22 cellular contexts compared by ENCODE assay signal in genomic region chr1:190858140-190858539, GRCh38.
DNase-seq lines count a peak whose midpoint lies in the region; ATAC-seq and TF ChIP-seq lines count a peak whose summit lies in the region.
"Had no signal": no experiment of that assay in that cellular context is flagged by ENCODE, and none has a peak within 500 bp of the region (broad histone marks: within the 10 kb centered on the region; RNA-seq: fewer than 3 reads in every experiment).

No MANE protein-coding gene starts in this region.

- H3K27me3 Mint-ChIP-seq in WTC11 (ENCODE audit: low read depth), result no peaks in the 10 kb centered on the region
- H3K27me3 Mint-ChIP-seq: CD4-positive, alpha-beta T cell; CD8-positive, alpha-beta memory T cell had no signal

- DNase-seq in WTC11 (ENCODE audit: low spot score), result no peak
- DNase-seq in iPS DF 6.9 (ENCODE audit: low read depth, low spot score), result peak; percentile 13
- DNase-seq: 8988T; ACHN; AML-193; BE2C; CD4-positive, alpha-beta T cell; CD8-positive, alpha-beta memory T cell; DMS 273 treated with DMSO at 0.1 percent for 48 hours; DMS79; EL; GDM1; GOT3 had no signal

- CTCF ChIA-PET in HEK293 (lab: Yijun Ruan, JAX), result no interaction called here
- CTCF ChIA-PET in WTC11 (lab: Charles Lee), result no interaction called here

- no peaks in the 10 kb centered on the region for H3K27me3 ChIP-seq in iPS DF 6.9 (ENCODE audit: control insufficient read depth, insufficient read depth, low read length)
- H3K27me3 ChIP-seq: BE2C; BLaER1 treated with 17β-estradiol and CSF1 and Interleukin-3, amounts not matched to agents 10 nM and 100 nM had no signal

- no peaks in the 10 kb centered on the region for H3K9me3 ChIP-seq in HEK293 (ENCODE audit: control insufficient read depth, insufficient read depth, low read depth, low read length)
- no peaks in the 10 kb centered on the region for H3K9me3 ChIP-seq in iPS DF 6.9 (ENCODE audit: control insufficient read depth, insufficient read depth, low read length)
- H3K9me3 ChIP-seq: A549; BE2C; BLaER1 treated with 17β-estradiol and CSF1 and Interleukin-3, amounts not matched to agents 10 nM and 100 nM; HAP-1 had no signal

- H3K4me1 Mint-ChIP-seq in WTC11, result peaks cover 4% of the 10 kb centered on the region
- H3K4me1 Mint-ChIP-seq: CD14-positive monocyte; CD8-positive, alpha-beta memory T cell had no signal

- H3K4me1 ChIP-seq in HEK293 (ENCODE audit: control insufficient read depth, insufficient read depth, low read length), result no peaks in the 10 kb centered on the region
- no peaks in the 10 kb centered on the region for H3K4me1 ChIP-seq in iPS DF 6.9 (ENCODE audit: control insufficient read depth, insufficient read depth, low read length)
- H3K4me1 ChIP-seq: A549; BE2C; BLaER1 treated with 17β-estradiol and CSF1 and Interleukin-3, amounts not matched to agents 10 nM and 100 nM; HAP-1 had no signal

- H3K27ac ChIP-seq in HEK293 (ENCODE audit: extremely low read depth, low read depth, low read length) (no peak overlapping the region), iPS DF 6.9 (ENCODE audit: low read length) (no peak overlapping the region)
- H3K27ac ChIP-seq: A549; BLaER1 treated with 17β-estradiol and CSF1 and Interleukin-3, amounts not matched to agents 10 nM and 100 nM had no signal

- H3K4me3 ChIP-seq in HEK293 (ENCODE audit: low read depth, low read length) (no peak overlapping the region), iPS DF 6.9 (ENCODE audit: low read length) (no peak overlapping the region)
- H3K4me3 ChIP-seq: A549; BLaER1 treated with 17β-estradiol and CSF1 and Interleukin-3, amounts not matched to agents 10 nM and 100 nM; GM12878; HAP-1 had no signal

- H3K36me3 ChIP-seq in HEK293 (ENCODE audit: control insufficient read depth in 2 of 2, insufficient read depth in 1 of 2, low read length in 2 of 2) (no peaks in the 10 kb centered on the region), iPS DF 6.9 (ENCODE audit: control insufficient read depth, insufficient read depth, low read length) (no peaks in the 10 kb centered on the region)
- H3K36me3 ChIP-seq: BE2C; BLaER1 treated with 17β-estradiol and CSF1 and Interleukin-3, amounts not matched to agents 10 nM and 100 nM; HAP-1 had no signal

- no peak overlapping the region for H3K27ac Mint-ChIP-seq in WTC11
- H3K27ac Mint-ChIP-seq: CD14-positive monocyte; CD4-positive, alpha-beta T cell had no signal

- TF ChIP-seq CTCF in HEK293 (tag by site-specific recombination; IDR thresholded peaks at IDR 0.05), result no peak
- TF ChIP-seq CTCF in WTC11 (IDR thresholded peaks at IDR 0.05), result no peak

- ATAC-seq in WTC11 (peak; percentile 55), esophagus mucosa (no peak), HG02763 (IDR thresholded peaks at IDR 0.05; ENCODE audit: unreplicated experiment) (no peak)
- ATAC-seq in activated CD4-positive, CD25-positive, alpha-beta regulatory T cell treated with anti-CD3 and anti-CD28 coated beads, Interleukin-2, amount 50 U/mL, for 24 hours, result no peak
- ATAC-seq: A549, GM12878 had no signal

- H3K36me3 Mint-ChIP-seq in WTC11, result peaks cover 48% of the 10 kb centered on the region
- H3K36me3 Mint-ChIP-seq: CD14-positive monocyte; CD8-positive, alpha-beta memory T cell had no signal

- no CpG with 5 or more reads among the region's 2 CpGs for WGBS in iPS DF 6.9 (ENCODE audit: insufficient coverage, insufficient read length)

- POLR2A ChIA-PET in HEK293 (lab: Yijun Ruan, JAX) (no interaction called here), WTC11 (lab: Charles Lee) (no interaction called here)

- H3K9me3 Mint-ChIP-seq in WTC11, result peaks cover 64% of the 10 kb centered on the region

- H3K4me3 Mint-ChIP-seq in WTC11, result no peak overlapping the region
- H3K4me3 Mint-ChIP-seq: CD14-positive monocyte; CD4-positive, alpha-beta T cell; CD8-positive, alpha-beta memory T cell had no signal

TF ChIP-seq in HEK293, 187 proteins besides CTCF, POLR2A, EP300 and RAD21:
- TF ChIP-seq ZNF585B (tag by site-specific recombination; IDR thresholded peaks at IDR 0.05), result peak; percentile 49
- no peak for TF ChIP-seq ZNF223 (tag by site-specific recombination; IDR thresholded peaks at IDR 0.05)

TF ChIP-seq in WTC11, 78 proteins besides CTCF, POLR2A, EP300 and RAD21:
- no peak for TF ChIP-seq IRF1 (CRISPR knock-in tag; IDR thresholded peaks at IDR 0.05)
- no peak for TF ChIP-seq GRHL2 (CRISPR knock-in tag; IDR thresholded peaks at IDR 0.05; ENCODE audit: insufficient replicate concordance, severe bottlenecking)
- TF ChIP-seq FOXK1 (CRISPR knock-in tag; IDR thresholded peaks at IDR 0.05), result no peak
- TF ChIP-seq ELF4 (CRISPR knock-in tag; IDR thresholded peaks at IDR 0.05; ENCODE audit: low read depth), result no peak
- TF ChIP-seq CREM (CRISPR knock-in tag; IDR thresholded peaks at IDR 0.05), result no peak
- TF ChIP-seq E2F5 (CRISPR knock-in tag; IDR thresholded peaks at IDR 0.05), result no peak
- TF ChIP-seq NFATC4 (CRISPR knock-in tag; IDR thresholded peaks at IDR 0.05), result no peak
- TF ChIP-seq PRDM15 (CRISPR knock-in tag; IDR thresholded peaks at IDR 0.05), result no peak
- TF ChIP-seq ZNF219 (CRISPR knock-in tag; IDR thresholded peaks at IDR 0.05; ENCODE audit: borderline replicate concordance), result no peak
- no peak for TF ChIP-seq ZBTB21 (CRISPR knock-in tag; IDR thresholded peaks at IDR 0.05; ENCODE audit: borderline replicate concordance)
- TF ChIP-seq NR1H2 (CRISPR knock-in tag; IDR thresholded peaks at IDR 0.05), result no peak
- TF ChIP-seq MYBL2 (CRISPR knock-in tag; IDR thresholded peaks at IDR 0.05), result no peak
- TF ChIP-seq FOXP1 (CRISPR knock-in tag; IDR thresholded peaks at IDR 0.05; ENCODE audit: borderline replicate concordance), result no peak
TF ChIP-seq in WTC11: peak in this region for 0.
